In genomic region chr14:31955941-31956579, GRCh38 we compare ENCODE assay signal across 21 cellular contexts.
"Had no signal": no experiment of that assay in that cellular context is flagged by ENCODE, and none has a peak within 500 bp of the region (broad histone marks: within the 10 kb centered on the region; RNA-seq: fewer than 3 reads in every experiment).

No MANE protein-coding gene starts in this region.

- H3K27ac Mint-ChIP-seq: activated CD8-positive, alpha-beta T cell treated with anti-CD3 and anti-CD28 coated beads for 36 hours; activated naive CD4-positive, alpha-beta T cell treated with anti-CD3 and anti-CD28 coated beads, Interleukin-2, amount 50 U/mL, for 24 hours; effector memory CD8-positive, alpha-beta T cell; memory B cell; neural progenitor cell; stimulated activated memory B cell treated with anti-CD40 and anti-IgM and Interleukin-4, amounts not matched to agents 10 μg/mL and 1 μg/mL and 100 μg/mL, for 72 hours; type B pancreatic cell had no signal

- FAIRE-seq: kidney had no signal

- H3K27me3 Mint-ChIP-seq: memory B cell; stimulated activated memory B cell treated with anti-CD40 and anti-IgM and Interleukin-4, amounts not matched to agents 10 μg/mL and 1 μg/mL and 100 μg/mL, for 72 hours; type B pancreatic cell had no signal

- ATAC-seq: activated CD8-positive, alpha-beta T cell treated with anti-CD3 and anti-CD28 coated beads for 36 hours; effector memory CD8-positive, alpha-beta T cell; stimulated activated memory B cell treated with anti-CD40 and anti-IgM and Interleukin-4, amounts not matched to agents 10 μg/mL and 1 μg/mL and 100 μg/mL, for 72 hours had no signal

- DNase-seq: activated CD4-positive, alpha-beta T cell treated with anti-CD3 and anti-CD28 coated beads for 48 hours; activated CD4-positive, CD25-positive, alpha-beta regulatory T cell; activated CD8-positive, alpha-beta T cell treated with anti-CD3 and anti-CD28 coated beads for 36 hours; activated gamma-delta T cell; activated T-cell treated with anti-CD3 and anti-CD28 coated beads, Interleukin-2, amount 50 U/mL, for 1 hour; adrenal gland; effector memory CD8-positive, alpha-beta T cell; foreskin melanocyte; head of caudate nucleus; kidney; left ventricle myocardium inferior; sigmoid colon; spleen; stimulated activated CD4-positive, alpha-beta T cell treated with anti-CD3 and anti-CD28 coated beads, Interleukin-4, amount 100 ng/mL, for 4 hours; testis had no signal

- H3K4me2 ChIP-seq: neural progenitor cell had no signal

- H3K4me3 ChIP-seq: adrenal gland, left ventricle myocardium inferior, neural progenitor cell, sigmoid colon, spleen, testis had no signal

- H3K36me3 ChIP-seq: adrenal gland, left ventricle myocardium inferior, neural progenitor cell, sigmoid colon, spleen had no signal

- H3K9me3 Mint-ChIP-seq: activated CD8-positive, alpha-beta T cell treated with anti-CD3 and anti-CD28 coated beads for 36 hours; memory B cell had no signal

- H3K4me3 Mint-ChIP-seq: activated CD8-positive, alpha-beta T cell treated with anti-CD3 and anti-CD28 coated beads for 36 hours; activated naive CD4-positive, alpha-beta T cell treated with anti-CD3 and anti-CD28 coated beads, Interleukin-2, amount 50 U/mL, for 24 hours; effector memory CD8-positive, alpha-beta T cell; memory B cell; neural progenitor cell; stimulated activated memory B cell treated with anti-CD40 and anti-IgM and Interleukin-4, amounts not matched to agents 10 μg/mL and 1 μg/mL and 100 μg/mL, for 72 hours; type B pancreatic cell had no signal

- H3K36me3 Mint-ChIP-seq: activated naive CD4-positive, alpha-beta T cell treated with anti-CD3 and anti-CD28 coated beads, Interleukin-2, amount 50 U/mL, for 24 hours; stimulated activated memory B cell treated with anti-CD40 and anti-IgM and Interleukin-4, amounts not matched to agents 10 μg/mL and 1 μg/mL and 100 μg/mL, for 72 hours; type B pancreatic cell had no signal

- H3K9ac ChIP-seq: neural progenitor cell had no signal

- H3K9me3 ChIP-seq: adrenal gland, left ventricle myocardium inferior, sigmoid colon, testis had no signal

- H2AFZ ChIP-seq: neural progenitor cell had no signal

- H3K27ac ChIP-seq: epithelial cell of prostate, left ventricle myocardium inferior, neural progenitor cell, sigmoid colon, spleen, testis had no signal

- H3K4me1 Mint-ChIP-seq: activated naive CD4-positive, alpha-beta T cell treated with anti-CD3 and anti-CD28 coated beads, Interleukin-2, amount 50 U/mL, for 24 hours; stimulated activated memory B cell treated with anti-CD40 and anti-IgM and Interleukin-4, amounts not matched to agents 10 μg/mL and 1 μg/mL and 100 μg/mL, for 72 hours had no signal

- H3K27me3 ChIP-seq: adrenal gland, neural progenitor cell, sigmoid colon, spleen, testis had no signal
